In genomic region chr12:62967701-62968100, GRCh38 we compare ENCODE assay signal across 18 cellular contexts. TPM values are rescaled to one million over a fixed set of nuclear protein-coding genes. Genes with fewer than 3 reads are reported as not detected.
DNase-seq lines count a peak whose midpoint lies in the region; ATAC-seq and TF ChIP-seq lines count a peak whose summit lies in the region.
"Had no signal": no experiment of that assay in that cellular context is flagged by ENCODE, and none has a peak within 500 bp of the region (broad histone marks: within the 10 kb centered on the region; RNA-seq: fewer than 3 reads in every experiment).

No MANE protein-coding gene starts in this region.

- no TSS peak for BruUV-seq in Caco-2 (replicated peaks; lab: Mats Ljungman, UMichigan)

- H3K9me3 Mint-ChIP-seq in Caco-2 (ENCODE audit: unreplicated experiment) = no peaks in the 10 kb centered on the region
- H3K9me3 Mint-ChIP-seq: CD4-positive, alpha-beta T cell; H9; HFFc6; IgD-negative memory B cell had no signal

- no peak overlapping the region for H3K4me3 ChIP-seq in Caco-2 (ENCODE audit: low read depth, low read length)
- H3K4me3 ChIP-seq in prostate gland = no peak overlapping the region

- TF ChIP-seq CTCF in Caco-2 (IDR thresholded peaks at IDR 0.05; ENCODE audit: insufficient read depth in 1 of 2, low read depth in 1 of 2, low read length in 1 of 2, severe bottlenecking in 1 of 2, unreplicated experiment in 1 of 2) = no peak
- no peak for TF ChIP-seq CTCF in VCaP (conservative IDR thresholded peaks at IDR 0.05)
- no peak for TF ChIP-seq CTCF in prostate gland (IDR thresholded peaks at IDR 0.05)
- TF ChIP-seq CTCF in GM13977 (IDR thresholded peaks at IDR 0.05; ENCODE audit: extremely low read depth, insufficient read depth, missing control alignments) = no peak

- POLR2A ChIA-PET in Caco-2 (lab: Charles Lee) = no interaction called here

- H3K27ac ChIP-seq in VCaP (peak overlapping the region; percentile 88), prostate gland (peak overlapping the region; percentile 27 to 68)

- H3K36me3 ChIP-seq in Caco-2 (ENCODE audit: control insufficient read depth, insufficient read depth, low read length) = no peaks in the 10 kb centered on the region
- H3K36me3 ChIP-seq in prostate gland = no peaks in the 10 kb centered on the region

- no peak overlapping the region for H3K4me3 Mint-ChIP-seq in Caco-2 (ENCODE audit: unreplicated experiment)
- H3K4me3 Mint-ChIP-seq: B cell; CD4-positive, alpha-beta T cell; H9; HFFc6; IgD-negative memory B cell had no signal

- no peak for ATAC-seq in HG03039 (IDR thresholded peaks at IDR 0.05; ENCODE audit: unreplicated experiment)
- ATAC-seq in HG02981 (IDR thresholded peaks at IDR 0.05; ENCODE audit: unreplicated experiment) = no peak

- H3K27me3 ChIP-seq in Caco-2 (replicated peaks; ENCODE audit: control insufficient read depth, insufficient read depth, low read length) = no peaks in the 10 kb centered on the region
- no peaks in the 10 kb centered on the region for H3K27me3 ChIP-seq in prostate gland (replicated peaks; ENCODE audit: insufficient read depth)

- no peaks in the 10 kb centered on the region for H3K27me3 Mint-ChIP-seq in Caco-2 (ENCODE audit: insufficient read depth, unreplicated experiment)
- H3K27me3 Mint-ChIP-seq: CD4-positive, alpha-beta T cell; IgD-negative memory B cell had no signal

- no peak for TF ChIP-seq POLR2A in prostate gland (IDR thresholded peaks at IDR 0.05)

- H3K9me3 ChIP-seq in Caco-2 (no peaks in the 10 kb centered on the region), prostate gland (no peaks in the 10 kb centered on the region)

- in situ Hi-C loops in GM13977 (cut with MboI; ENCODE audit: low pct_unique_long_range_greater_than_20kb, low sequenced_read_pairs, unreplicated experiment) = no loop called here

- CTCF ChIA-PET in Caco-2 (lab: Charles Lee) = no interaction called here

- WGBS in prostate gland = 35% methylated on average over 2 of the region's 2 CpGs

- peak overlapping the region; percentile 39 for H3K27ac Mint-ChIP-seq in Caco-2 (ENCODE audit: unreplicated experiment)
- H3K27ac Mint-ChIP-seq: B cell; CD4-positive, alpha-beta T cell; H9; HFFc6; IgD-negative memory B cell had no signal

- peaks cover 42% of the 10 kb centered on the region for H3K4me1 Mint-ChIP-seq in Caco-2 (ENCODE audit: low read depth, unreplicated experiment)
- H3K4me1 Mint-ChIP-seq: B cell, IgD-negative memory B cell had no signal

- no peak for DNase-seq in Caco-2
- peak; percentile 14 for DNase-seq in HT-29 (ENCODE audit: low spot score)
- peak; percentile 46 for DNase-seq in prostate gland (ENCODE audit: low spot score)
- no peak for DNase-seq in GM13977 (ENCODE audit: low spot score)
- DNase-seq: C1 segment of cervical spinal cord; CD4-positive, alpha-beta T cell; DMS153; DMS79 treated with DMSO at 0.1 percent for 48 hours; EL; GOT3; H9; HFFc6; KG1 had no signal

- intact Hi-C loops in Caco-2 (cut with micrococcal nuclease; ENCODE audit: unreplicated experiment) (no loop called here), prostate gland (cut with DNase I) (no loop called here)

- no peaks in the 10 kb centered on the region for H3K36me3 Mint-ChIP-seq in Caco-2 (ENCODE audit: insufficient read depth, unreplicated experiment)
- H3K36me3 Mint-ChIP-seq: IgD-negative memory B cell had no signal

- H3K4me1 ChIP-seq in Caco-2 = peaks cover 46% of the 10 kb centered on the region
- peaks cover 12% of the 10 kb centered on the region for H3K4me1 ChIP-seq in prostate gland (replicated peaks)

RNA-seq across cellular contexts. Expression of gene PPM1H, which starts 32.8 kb away (rescaled TPM):
- 145 and 151 TPM in 2 replicates for total RNA-seq in Caco-2 (2022)
- total RNA-seq in HT-29 (2014; rRNA removed; shearing (Covaris generic)) = 12.4 and 18.9 TPM in 2 replicates
- 10 to 100 TPM; 27.0 to 46.9 TPM for total RNA-seq in prostate gland
- total RNA-seq: B cell; CD4-positive, alpha-beta T cell had no signal

Comparison
In these comparisons a context has a peak if more than half of its experiments do, and no peak if none do; other contexts are left out.
1. DNase-seq: peak in HT-29 (single experiment) and prostate gland (single experiment); none in Caco-2 (0 of 2) and GM13977 (single experiment).